In genomic region chr6:2000962-2001361, GRCh38 we compare ENCODE assay signal across 9 cellular contexts.
"Had no signal": no experiment of that assay in that cellular context is flagged by ENCODE, and none has a peak within 500 bp of the region (broad histone marks: within the 10 kb centered on the region; RNA-seq: fewer than 3 reads in every experiment).

No MANE protein-coding gene starts in this region.

- H3K27ac ChIP-seq: HL-60, KMS-11 had no signal

- ATAC-seq: HepG2, K562 had no signal

- H3K4me3 ChIP-seq: K562 had no signal

- DNase-seq: IMR-90, KBM-7, KG1 had no signal

- H3K9ac ChIP-seq: KMS-11 had no signal

- H3K4me2 ChIP-seq: KMS-11 had no signal

- H3K27me3 Mint-ChIP-seq: IgD-negative memory B cell had no signal

- H3K4me1 Mint-ChIP-seq: IgD-negative memory B cell had no signal

- FAIRE-seq: HepG2, HTR-8/SVneo, K562 had no signal

- H3K4me3 Mint-ChIP-seq: IgD-negative memory B cell had no signal
